ENCODE assay signal across 10 cellular contexts in the genomic region with DNA sequence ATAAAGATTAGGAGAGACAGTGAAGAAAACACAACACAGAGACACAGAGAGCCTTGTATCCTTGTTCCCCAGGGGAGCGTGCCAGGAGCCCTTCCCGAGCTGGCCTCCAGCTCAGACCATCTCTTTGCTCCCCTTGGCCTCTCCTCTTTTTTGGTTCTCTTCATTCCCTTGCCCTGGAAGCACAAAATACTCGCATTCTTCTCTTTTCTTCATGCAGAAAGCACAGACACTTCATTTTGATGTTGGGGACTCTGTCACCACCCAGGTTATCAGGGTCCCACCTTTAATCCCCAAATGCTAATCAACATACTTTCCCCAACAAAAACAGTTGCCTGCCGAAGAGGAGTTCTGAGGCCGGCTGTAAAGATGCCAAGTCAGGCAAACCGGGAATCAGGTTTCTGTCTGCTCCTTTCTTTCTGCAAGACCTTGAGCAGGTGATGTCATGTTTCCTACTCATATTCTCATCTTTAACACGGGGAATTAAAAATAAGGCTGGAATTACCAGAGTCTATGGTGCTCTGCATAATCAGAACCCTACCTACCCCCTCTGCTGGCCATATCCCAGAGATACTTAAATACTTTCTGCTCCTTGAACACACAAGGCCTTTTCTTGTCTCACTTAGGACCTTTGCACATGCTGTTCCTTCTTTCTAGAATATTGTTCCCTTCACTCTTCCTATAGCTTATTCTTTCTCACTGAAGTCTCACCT. TPM values are rescaled to one million over a fixed set of nuclear protein-coding genes. Genes with fewer than 3 reads are reported as not detected.
DNase-seq lines count a peak whose midpoint lies in the region; ATAC-seq and TF ChIP-seq lines count a peak whose summit lies in the region.
"Had no signal": no experiment of that assay in that cellular context is flagged by ENCODE, and none has a peak within 500 bp of the region (broad histone marks: within the 10 kb centered on the region; RNA-seq: fewer than 3 reads in every experiment).

No MANE protein-coding gene starts in this region.

- H3K4me3 ChIP-seq in Jurkat, Clone E6-1 (ENCODE audit: low read length), result no peak overlapping the region
- H3K4me3 ChIP-seq in CD8-positive, alpha-beta T cell (ENCODE audit: low read depth, low read length), result no peak overlapping the region
- H3K4me3 ChIP-seq: lung had no signal

- peaks cover 15% of the 10 kb centered on the region for H3K27me3 Mint-ChIP-seq in CD8-positive, alpha-beta T cell (ENCODE audit: low read depth)

- no peaks in the 10 kb centered on the region for H3K36me3 Mint-ChIP-seq in CD8-positive, alpha-beta T cell

- H3K9me3 ChIP-seq in CD8-positive, alpha-beta T cell (ENCODE audit: low read length), result no peaks in the 10 kb centered on the region

- no peak overlapping the region for H3K27ac Mint-ChIP-seq in CD8-positive, alpha-beta T cell

- ATAC-seq in GM18519 (IDR thresholded peaks at IDR 0.05; ENCODE audit: low FRiP score, unreplicated experiment), result no peak
- ATAC-seq in activated CD4-positive, CD25-positive, alpha-beta regulatory T cell treated with anti-CD3 and anti-CD28 coated beads, Interleukin-2, amount 50 U/mL, for 24 hours, result no peak
- ATAC-seq in CD8-positive, alpha-beta T cell, result no peak

- H3K27me3 ChIP-seq in CD8-positive, alpha-beta T cell (ENCODE audit: insufficient read depth, low read length), result no peaks in the 10 kb centered on the region

- H3K4me1 Mint-ChIP-seq in CD8-positive, alpha-beta T cell (ENCODE audit: low read depth), result no peaks in the 10 kb centered on the region

- DNase-seq in DMS 273 (lab: John Stamatoyannopoulos, UW; ENCODE audit: unreplicated experiment) (peak; percentile 76), amniotic epithelial cell (ENCODE audit: low read depth) (peak; percentile 28), lung microvascular endothelial cell (ENCODE audit: low read depth in 2 of 2) (peak; percentile 68 to 77)
- DNase-seq in Jurkat, Clone E6-1 (ENCODE audit: low read depth, low spot score), result peak; percentile 25
- no peak for DNase-seq in activated CD4-positive, alpha-beta T cell treated with anti-CD3 and anti-CD28 coated beads for 48 hours
- DNase-seq in CD8-positive, alpha-beta T cell, result no peak
- DNase-seq: activated gamma-delta T cell had no signal

- no peak overlapping the region for H3K4me3 Mint-ChIP-seq in CD8-positive, alpha-beta T cell

- intact Hi-C loops in CD8-positive, alpha-beta T cell (cut with DNase I, micrococcal nuclease), result no loop called here

- CTCF ChIA-PET in CD8-positive, alpha-beta T cell (lab: Charles Lee), result no interaction called here

- POLR2A ChIA-PET in CD8-positive, alpha-beta T cell (lab: Charles Lee), result no interaction called here

- no peak overlapping the region for H3K27ac ChIP-seq in CD8-positive, alpha-beta T cell (ENCODE audit: low read depth, low read length)

- H3K9me3 Mint-ChIP-seq in CD8-positive, alpha-beta T cell, result peaks cover 3% of the 10 kb centered on the region

- no peaks in the 10 kb centered on the region for H3K36me3 ChIP-seq in CD8-positive, alpha-beta T cell (ENCODE audit: insufficient read depth, low read length)

- no peak for TF ChIP-seq CTCF in CD8-positive, alpha-beta T cell (IDR thresholded peaks at IDR 0.05)

- no peaks in the 10 kb centered on the region for H3K4me1 ChIP-seq in CD8-positive, alpha-beta T cell (ENCODE audit: insufficient read depth, low read length)

RNA-seq across cellular contexts. Expression of a gene that starts 21.7 kb away (rescaled TPM):
- polyA plus RNA-seq in Jurkat, Clone E6-1 (2012; ENCODE audit: insufficient read depth, insufficient read length), result not detected
- not detected in 2 replicates for total RNA-seq in lung microvascular endothelial cell
- not detected for total RNA-seq in CD8-positive, alpha-beta T cell
- total RNA-seq: lung had no signal
- polyA plus RNA-seq: lung had no signal

Comparison
In these comparisons a context has a peak if more than half of its experiments do, and no peak if none do; other contexts are left out.
1. DNase-seq: peak in DMS 273 (single experiment), Jurkat, Clone E6-1 (single experiment), amniotic epithelial cell (single experiment) and lung microvascular endothelial cell (2 of 2); none in activated CD4-positive, alpha-beta T cell treated with anti-CD3 and anti-CD28 coated beads for 48 hours (single experiment) and CD8-positive, alpha-beta T cell (0 of 7).